ENCODE assay signal across 1 cellular context in the genomic region with DNA sequence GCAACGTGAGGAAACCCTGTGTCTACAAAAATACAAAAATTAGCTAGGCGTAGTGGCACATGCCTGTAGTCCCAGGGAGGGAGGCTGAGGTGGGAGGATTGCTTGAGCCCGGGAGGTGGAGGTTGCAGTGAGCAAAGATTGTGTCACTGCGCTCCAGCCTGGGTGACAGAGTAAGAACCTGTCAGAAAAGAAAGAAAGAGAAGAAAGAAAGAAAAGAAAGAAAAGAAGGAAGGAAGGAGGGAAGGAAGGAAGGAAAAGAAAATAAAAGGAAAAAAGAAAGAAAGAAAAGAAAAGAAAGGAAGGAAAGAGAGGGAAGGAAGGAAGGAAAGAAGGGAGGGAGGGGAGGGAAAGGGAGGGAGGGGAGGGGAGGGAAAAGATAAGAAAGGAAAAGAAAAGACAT.
TF ChIP-seq lines count a peak whose summit lies in the region.

No MANE protein-coding gene starts in this region.

TF ChIP-seq in GM23338, 12 proteins besides CTCF, POLR2A, EP300 and RAD21:
- TF ChIP-seq, protein P1, sequence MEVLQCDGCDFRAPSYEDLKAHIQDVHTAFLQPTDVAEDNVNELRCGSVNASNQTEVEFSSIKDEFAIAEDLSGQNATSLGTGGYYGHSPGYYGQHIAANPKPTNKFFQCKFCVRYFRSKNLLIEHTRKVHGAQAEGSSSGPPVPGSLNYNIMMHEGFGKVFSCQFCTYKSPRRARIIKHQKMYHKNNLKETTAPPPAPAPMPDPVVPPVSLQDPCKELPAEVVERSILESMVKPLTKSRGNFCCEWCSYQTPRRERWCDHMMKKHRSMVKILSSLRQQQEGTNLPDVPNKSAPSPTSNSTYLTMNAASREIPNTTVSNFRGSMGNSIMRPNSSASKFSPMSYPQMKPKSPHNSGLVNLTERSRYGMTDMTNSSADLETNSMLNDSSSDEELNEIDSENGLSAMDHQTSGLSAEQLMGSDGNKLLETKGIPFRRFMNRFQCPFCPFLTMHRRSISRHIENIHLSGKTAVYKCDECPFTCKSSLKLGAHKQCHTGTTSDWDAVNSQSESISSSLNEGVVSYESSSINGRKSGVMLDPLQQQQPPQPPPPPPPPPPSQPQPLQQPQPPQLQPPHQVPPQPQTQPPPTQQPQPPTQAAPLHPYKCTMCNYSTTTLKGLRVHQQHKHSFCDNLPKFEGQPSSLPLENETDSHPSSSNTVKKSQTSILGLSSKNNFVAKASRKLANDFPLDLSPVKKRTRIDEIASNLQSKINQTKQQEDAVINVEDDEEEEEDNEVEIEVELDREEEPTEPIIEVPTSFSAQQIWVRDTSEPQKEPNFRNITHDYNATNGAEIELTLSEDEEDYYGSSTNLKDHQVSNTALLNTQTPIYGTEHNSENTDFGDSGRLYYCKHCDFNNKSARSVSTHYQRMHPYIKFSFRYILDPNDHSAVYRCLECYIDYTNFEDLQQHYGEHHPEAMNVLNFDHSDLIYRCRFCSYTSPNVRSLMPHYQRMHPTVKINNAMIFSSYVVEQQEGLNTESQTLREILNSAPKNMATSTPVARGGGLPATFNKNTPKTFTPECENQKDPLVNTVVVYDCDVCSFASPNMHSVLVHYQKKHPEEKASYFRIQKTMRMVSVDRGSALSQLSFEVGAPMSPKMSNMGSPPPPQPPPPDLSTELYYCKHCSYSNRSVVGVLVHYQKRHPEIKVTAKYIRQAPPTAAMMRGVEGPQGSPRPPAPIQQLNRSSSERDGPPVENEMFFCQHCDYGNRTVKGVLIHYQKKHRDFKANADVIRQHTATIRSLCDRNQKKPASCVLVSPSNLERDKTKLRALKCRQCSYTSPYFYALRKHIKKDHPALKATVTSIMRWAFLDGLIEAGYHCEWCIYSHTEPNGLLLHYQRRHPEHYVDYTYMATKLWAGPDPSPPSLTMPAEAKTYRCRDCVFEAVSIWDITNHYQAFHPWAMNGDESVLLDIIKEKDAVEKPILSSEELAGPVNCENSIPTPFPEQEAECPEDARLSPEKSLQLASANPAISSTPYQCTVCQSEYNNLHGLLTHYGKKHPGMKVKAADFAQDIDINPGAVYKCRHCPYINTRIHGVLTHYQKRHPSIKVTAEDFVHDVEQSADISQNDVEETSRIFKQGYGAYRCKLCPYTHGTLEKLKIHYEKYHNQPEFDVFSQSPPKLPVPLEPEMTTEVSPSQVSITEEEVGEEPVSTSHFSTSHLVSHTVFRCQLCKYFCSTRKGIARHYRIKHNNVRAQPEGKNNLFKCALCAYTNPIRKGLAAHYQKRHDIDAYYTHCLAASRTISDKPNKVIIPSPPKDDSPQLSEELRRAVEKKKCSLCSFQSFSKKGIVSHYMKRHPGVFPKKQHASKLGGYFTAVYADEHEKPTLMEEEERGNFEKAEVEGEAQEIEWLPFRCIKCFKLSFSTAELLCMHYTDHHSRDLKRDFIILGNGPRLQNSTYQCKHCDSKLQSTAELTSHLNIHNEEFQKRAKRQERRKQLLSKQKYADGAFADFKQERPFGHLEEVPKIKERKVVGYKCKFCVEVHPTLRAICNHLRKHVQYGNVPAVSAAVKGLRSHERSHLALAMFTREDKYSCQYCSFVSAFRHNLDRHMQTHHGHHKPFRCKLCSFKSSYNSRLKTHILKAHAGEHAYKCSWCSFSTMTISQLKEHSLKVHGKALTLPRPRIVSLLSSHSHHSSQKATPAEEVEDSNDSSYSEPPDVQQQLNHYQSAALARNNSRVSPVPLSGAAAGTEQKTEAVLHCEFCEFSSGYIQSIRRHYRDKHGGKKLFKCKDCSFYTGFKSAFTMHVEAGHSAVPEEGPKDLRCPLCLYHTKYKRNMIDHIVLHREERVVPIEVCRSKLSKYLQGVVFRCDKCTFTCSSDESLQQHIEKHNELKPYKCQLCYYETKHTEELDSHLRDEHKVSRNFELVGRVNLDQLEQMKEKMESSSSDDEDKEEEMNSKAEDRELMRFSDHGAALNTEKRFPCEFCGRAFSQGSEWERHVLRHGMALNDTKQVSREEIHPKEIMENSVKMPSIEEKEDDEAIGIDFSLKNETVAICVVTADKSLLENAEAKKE (CRISPR knock-in tag; IDR thresholded peaks at IDR 0.05), result no peak
- TF ChIP-seq ZNF331 (CRISPR knock-in tag; IDR thresholded peaks at IDR 0.05; ENCODE audit: low read depth) (no peak), EZH2phosphoT487 (IDR thresholded peaks at IDR 0.05; ENCODE audit: unreplicated experiment) (no peak), ZNF114 (CRISPR knock-in tag; IDR thresholded peaks at IDR 0.05) (no peak), STAT1 (IDR thresholded peaks at IDR 0.05; ENCODE audit: unreplicated experiment) (no peak), NANOG (IDR thresholded peaks at IDR 0.05; ENCODE audit: borderline replicate concordance) (no peak), JUNB (IDR thresholded peaks at IDR 0.05; ENCODE audit: unreplicated experiment) (no peak), POLR2AphosphoS5 (IDR thresholded peaks at IDR 0.05; ENCODE audit: low read depth) (no peak), EZH2 (IDR thresholded peaks at IDR 0.05; ENCODE audit: low read depth, unreplicated experiment) (no peak), CREB1 (CRISPR knock-in tag; IDR thresholded peaks at IDR 0.05; ENCODE audit: low read depth) (no peak)
- TF ChIP-seq, protein P2, sequence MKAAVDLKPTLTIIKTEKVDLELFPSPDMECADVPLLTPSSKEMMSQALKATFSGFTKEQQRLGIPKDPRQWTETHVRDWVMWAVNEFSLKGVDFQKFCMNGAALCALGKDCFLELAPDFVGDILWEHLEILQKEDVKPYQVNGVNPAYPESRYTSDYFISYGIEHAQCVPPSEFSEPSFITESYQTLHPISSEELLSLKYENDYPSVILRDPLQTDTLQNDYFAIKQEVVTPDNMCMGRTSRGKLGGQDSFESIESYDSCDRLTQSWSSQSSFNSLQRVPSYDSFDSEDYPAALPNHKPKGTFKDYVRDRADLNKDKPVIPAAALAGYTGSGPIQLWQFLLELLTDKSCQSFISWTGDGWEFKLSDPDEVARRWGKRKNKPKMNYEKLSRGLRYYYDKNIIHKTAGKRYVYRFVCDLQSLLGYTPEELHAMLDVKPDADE (IDR thresholded peaks at IDR 0.05), result no peak
- TF ChIP-seq, protein P3, sequence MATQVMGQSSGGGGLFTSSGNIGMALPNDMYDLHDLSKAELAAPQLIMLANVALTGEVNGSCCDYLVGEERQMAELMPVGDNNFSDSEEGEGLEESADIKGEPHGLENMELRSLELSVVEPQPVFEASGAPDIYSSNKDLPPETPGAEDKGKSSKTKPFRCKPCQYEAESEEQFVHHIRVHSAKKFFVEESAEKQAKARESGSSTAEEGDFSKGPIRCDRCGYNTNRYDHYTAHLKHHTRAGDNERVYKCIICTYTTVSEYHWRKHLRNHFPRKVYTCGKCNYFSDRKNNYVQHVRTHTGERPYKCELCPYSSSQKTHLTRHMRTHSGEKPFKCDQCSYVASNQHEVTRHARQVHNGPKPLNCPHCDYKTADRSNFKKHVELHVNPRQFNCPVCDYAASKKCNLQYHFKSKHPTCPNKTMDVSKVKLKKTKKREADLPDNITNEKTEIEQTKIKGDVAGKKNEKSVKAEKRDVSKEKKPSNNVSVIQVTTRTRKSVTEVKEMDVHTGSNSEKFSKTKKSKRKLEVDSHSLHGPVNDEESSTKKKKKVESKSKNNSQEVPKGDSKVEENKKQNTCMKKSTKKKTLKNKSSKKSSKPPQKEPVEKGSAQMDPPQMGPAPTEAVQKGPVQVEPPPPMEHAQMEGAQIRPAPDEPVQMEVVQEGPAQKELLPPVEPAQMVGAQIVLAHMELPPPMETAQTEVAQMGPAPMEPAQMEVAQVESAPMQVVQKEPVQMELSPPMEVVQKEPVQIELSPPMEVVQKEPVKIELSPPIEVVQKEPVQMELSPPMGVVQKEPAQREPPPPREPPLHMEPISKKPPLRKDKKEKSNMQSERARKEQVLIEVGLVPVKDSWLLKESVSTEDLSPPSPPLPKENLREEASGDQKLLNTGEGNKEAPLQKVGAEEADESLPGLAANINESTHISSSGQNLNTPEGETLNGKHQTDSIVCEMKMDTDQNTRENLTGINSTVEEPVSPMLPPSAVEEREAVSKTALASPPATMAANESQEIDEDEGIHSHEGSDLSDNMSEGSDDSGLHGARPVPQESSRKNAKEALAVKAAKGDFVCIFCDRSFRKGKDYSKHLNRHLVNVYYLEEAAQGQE (IDR thresholded peaks at IDR 0.05; ENCODE audit: unreplicated experiment), result no peak
